ENCODE assay signal across 8 cellular contexts in the genomic region with DNA sequence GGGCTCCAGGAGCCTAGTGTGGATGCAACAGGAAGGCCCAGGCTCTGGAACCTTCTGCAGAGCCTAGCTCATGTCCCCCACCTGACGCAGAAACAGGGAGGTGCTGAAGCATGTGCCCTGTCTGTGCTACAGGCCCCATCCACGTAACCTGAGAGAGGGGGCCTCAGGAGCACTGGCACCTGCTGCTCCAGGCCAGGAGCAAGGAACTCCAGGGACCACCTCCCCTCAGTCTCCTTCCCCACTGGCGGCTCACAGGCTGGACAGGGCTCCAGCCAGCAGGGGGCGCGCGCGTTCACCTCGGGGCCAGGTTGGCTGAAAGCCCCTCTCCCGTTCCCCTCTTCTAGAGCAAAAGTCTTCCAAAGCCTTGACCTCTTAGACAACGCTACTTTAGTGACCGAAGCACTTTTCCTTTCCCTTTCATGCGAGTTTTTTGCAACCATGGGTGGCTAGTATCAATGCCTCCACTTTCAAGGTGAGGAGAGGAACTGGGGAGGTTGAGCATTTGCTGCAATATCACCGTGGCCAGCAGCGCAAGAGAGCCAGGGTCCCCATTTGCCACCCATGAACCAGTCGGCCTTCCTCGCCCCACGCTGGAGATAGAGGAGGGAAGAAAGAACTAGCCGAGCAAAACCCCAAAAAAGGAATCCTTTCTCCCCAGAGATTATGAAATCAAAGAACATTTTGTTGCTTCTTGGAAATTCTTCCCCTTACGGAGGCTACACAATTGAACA. TPM values are rescaled to one million over a fixed set of nuclear protein-coding genes. Genes with fewer than 3 reads are reported as not detected.
DNase-seq lines count a peak whose midpoint lies in the region; FAIRE-seq lines count a peak whose summit lies in the region.

No MANE protein-coding gene starts in this region.

- peak; percentile 91 for FAIRE-seq in GM18507 (lab: Jason Lieb, UNC)

- DNase-seq in 8988T: peak; percentile 62
- DNase-seq in GM18507 (ENCODE audit: extremely low spot score, insufficient read length, low read depth): peak; percentile 56
- peak; percentile 41 for DNase-seq in MV-4-11 (lab: John Stamatoyannopoulos, UW)
- peak; percentile 59 to 68 for DNase-seq in activated CD4-positive, alpha-beta T cell treated with anti-CD3 and anti-CD28 coated beads, Interleukin-2, amount 50 U/mL, for 4 hours
- DNase-seq in ecto neural progenitor cell (ENCODE audit: low spot score): peak; percentile 88
- DNase-seq in lung microvascular endothelial cell (ENCODE audit: low read depth in 2 of 2): peak; percentile 73 to 80
- DNase-seq in stimulated activated CD8-positive, alpha-beta memory T cell treated with anti-CD3 and anti-CD28 coated beads, Interleukin-12 subunit alpha, Interleukin-12 subunit beta, amount 100 ng/mL, for 4 hours (ENCODE audit: low read depth): peak; percentile 26
- no peak for DNase-seq in H4 (ENCODE audit: low spot score)

RNA-seq across cellular contexts. Expression of a gene that starts 52.4 kb away (rescaled TPM):
- total RNA-seq in lung microvascular endothelial cell: 2.6 and 5.8 TPM in 2 replicates
- total RNA-seq in H4 (2014; rRNA removed; shearing (Covaris generic)): 1.9 TPM in 2 replicates

RNA-seq across cellular contexts. Expression of a gene that starts 53.2 kb away (rescaled TPM):
- 12.3 and 18.3 TPM in 2 replicates for total RNA-seq in lung microvascular endothelial cell
- 10.0 and 10.3 TPM in 2 replicates for total RNA-seq in H4 (2014; rRNA removed; shearing (Covaris generic))
